In genomic region chr3:126304704-126305103, GRCh38 we compare ENCODE assay signal across 15 cellular contexts.
"Had no signal": no experiment of that assay in that cellular context is flagged by ENCODE, and none has a peak within 500 bp of the region (broad histone marks: within the 10 kb centered on the region; RNA-seq: fewer than 3 reads in every experiment).

No MANE protein-coding gene starts in this region.

- FAIRE-seq: kidney, small intestine had no signal

- H3K4me3 Mint-ChIP-seq: activated CD8-positive, alpha-beta T cell treated with anti-CD3 and anti-CD28 coated beads for 36 hours; activated naive CD8-positive, alpha-beta T cell treated with anti-CD3 and anti-CD28 coated beads, Interleukin-2, amount 10 ng/mL, durations not matched to agents 7 days and 5 days; activated T-cell treated with anti-CD3 and anti-CD28 coated beads, Interleukin-2, amount 50 U/mL, for 72 hours; mesothelial cell of epicardium; stimulated activated naive B cell treated with anti-CD40 and anti-IgM and Interleukin-4, amounts not matched to agents 10 μg/mL and 1 μg/mL and 100 μg/mL, for 72 hours had no signal

- DNase-seq: activated CD4-positive, alpha-beta T cell treated with anti-CD3 and anti-CD28 coated beads for 4 hours; activated CD8-positive, alpha-beta memory T cell treated with anti-CD3 and anti-CD28 coated beads, Interleukin-2, amount 50 U/mL, for 4 hours; activated CD8-positive, alpha-beta T cell treated with anti-CD3 and anti-CD28 coated beads for 36 hours; activated gamma-delta T cell treated with Interleukin-2 at 50 U/mL for 16 hours; activated naive CD8-positive, alpha-beta T cell treated with anti-CD3 and anti-CD28 coated beads, Interleukin-2, amount 10 ng/mL, durations not matched to agents 7 days and 5 days; activated T-cell treated with anti-CD3 and anti-CD28 coated beads, Interleukin-2, amount 50 U/mL, for 72 hours; anterior cingulate cortex; dorsolateral prefrontal cortex; gastrocnemius medialis; kidney; posterior cingulate gyrus; small intestine; stimulated activated naive B cell treated with anti-CD40 and anti-IgM and Interleukin-4, amounts not matched to agents 10 μg/mL and 1 μg/mL and 100 μg/mL, for 72 hours; T1000 had no signal

- H3K36me3 Mint-ChIP-seq: activated naive CD8-positive, alpha-beta T cell treated with anti-CD3 and anti-CD28 coated beads, Interleukin-2, amount 10 ng/mL, durations not matched to agents 7 days and 5 days; mesothelial cell of epicardium; stimulated activated naive B cell treated with anti-CD40 and anti-IgM and Interleukin-4, amounts not matched to agents 10 μg/mL and 1 μg/mL and 100 μg/mL, for 72 hours had no signal

- ATAC-seq: activated CD8-positive, alpha-beta T cell treated with anti-CD3 and anti-CD28 coated beads for 36 hours; activated T-cell treated with anti-CD3 and anti-CD28 coated beads, Interleukin-2, amount 50 U/mL, for 72 hours; gastrocnemius medialis; stimulated activated naive B cell treated with anti-CD40 and anti-IgM and Interleukin-4, amounts not matched to agents 10 μg/mL and 1 μg/mL and 100 μg/mL, for 72 hours had no signal

- H3K4me1 Mint-ChIP-seq: activated naive CD8-positive, alpha-beta T cell treated with anti-CD3 and anti-CD28 coated beads, Interleukin-2, amount 10 ng/mL, durations not matched to agents 7 days and 5 days; mesothelial cell of epicardium; stimulated activated naive B cell treated with anti-CD40 and anti-IgM and Interleukin-4, amounts not matched to agents 10 μg/mL and 1 μg/mL and 100 μg/mL, for 72 hours had no signal

- H3K27ac Mint-ChIP-seq: activated CD8-positive, alpha-beta T cell treated with anti-CD3 and anti-CD28 coated beads for 36 hours; activated naive CD8-positive, alpha-beta T cell treated with anti-CD3 and anti-CD28 coated beads, Interleukin-2, amount 10 ng/mL, durations not matched to agents 7 days and 5 days; activated T-cell treated with anti-CD3 and anti-CD28 coated beads, Interleukin-2, amount 50 U/mL, for 72 hours; mesothelial cell of epicardium; stimulated activated naive B cell treated with anti-CD40 and anti-IgM and Interleukin-4, amounts not matched to agents 10 μg/mL and 1 μg/mL and 100 μg/mL, for 72 hours had no signal
